In the genomic region with DNA sequence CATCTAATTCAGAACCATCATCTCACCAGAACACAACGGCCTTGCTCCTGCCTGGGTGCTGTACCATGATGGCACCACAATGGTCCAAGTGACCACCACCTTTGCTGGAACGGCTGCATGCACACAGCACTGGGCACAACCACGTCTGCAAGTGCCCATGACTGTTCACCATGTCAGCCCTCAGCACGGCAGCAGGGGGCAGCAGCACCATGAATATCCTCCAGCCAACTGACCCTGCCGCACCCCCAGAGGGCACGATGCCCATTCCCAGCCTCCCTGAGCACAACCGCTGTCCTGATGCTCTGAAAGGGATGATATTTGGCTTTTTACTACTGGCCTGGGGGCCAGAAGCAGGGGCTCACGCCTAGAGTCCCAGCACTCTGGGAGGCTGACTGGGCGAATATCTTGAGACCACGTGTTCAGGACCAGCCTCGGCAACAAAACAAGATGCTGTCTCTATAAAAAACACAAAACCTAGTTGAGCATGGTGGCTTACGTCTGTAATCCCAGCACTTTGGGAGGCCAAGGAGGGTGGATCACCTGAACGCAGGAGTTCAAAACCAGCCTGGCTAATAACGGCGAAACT, we compare ENCODE assay signal across 1 cellular context.
A peak's percentile ranks its signal among the peaks of the same experiment; 100 is the strongest.
TF ChIP-seq lines count a peak whose summit lies in the region.

No MANE protein-coding gene starts in this region.

TF ChIP-seq in HepG2, 621 proteins besides CTCF, POLR2A, EP300 and RAD21 (continued from another document):
- TF ChIP-seq, protein P1, sequence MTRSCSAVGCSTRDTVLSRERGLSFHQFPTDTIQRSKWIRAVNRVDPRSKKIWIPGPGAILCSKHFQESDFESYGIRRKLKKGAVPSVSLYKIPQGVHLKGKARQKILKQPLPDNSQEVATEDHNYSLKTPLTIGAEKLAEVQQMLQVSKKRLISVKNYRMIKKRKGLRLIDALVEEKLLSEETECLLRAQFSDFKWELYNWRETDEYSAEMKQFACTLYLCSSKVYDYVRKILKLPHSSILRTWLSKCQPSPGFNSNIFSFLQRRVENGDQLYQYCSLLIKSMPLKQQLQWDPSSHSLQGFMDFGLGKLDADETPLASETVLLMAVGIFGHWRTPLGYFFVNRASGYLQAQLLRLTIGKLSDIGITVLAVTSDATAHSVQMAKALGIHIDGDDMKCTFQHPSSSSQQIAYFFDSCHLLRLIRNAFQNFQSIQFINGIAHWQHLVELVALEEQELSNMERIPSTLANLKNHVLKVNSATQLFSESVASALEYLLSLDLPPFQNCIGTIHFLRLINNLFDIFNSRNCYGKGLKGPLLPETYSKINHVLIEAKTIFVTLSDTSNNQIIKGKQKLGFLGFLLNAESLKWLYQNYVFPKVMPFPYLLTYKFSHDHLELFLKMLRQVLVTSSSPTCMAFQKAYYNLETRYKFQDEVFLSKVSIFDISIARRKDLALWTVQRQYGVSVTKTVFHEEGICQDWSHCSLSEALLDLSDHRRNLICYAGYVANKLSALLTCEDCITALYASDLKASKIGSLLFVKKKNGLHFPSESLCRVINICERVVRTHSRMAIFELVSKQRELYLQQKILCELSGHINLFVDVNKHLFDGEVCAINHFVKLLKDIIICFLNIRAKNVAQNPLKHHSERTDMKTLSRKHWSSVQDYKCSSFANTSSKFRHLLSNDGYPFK (CRISPR knock-in tag; IDR thresholded peaks at IDR 0.05; ENCODE audit: borderline replicate concordance) = 0 out of 2 replicates have a peak, but pooled peaks have one; percentile 20
- peak; percentile 15; the same call in 1 of the 2 replicates for TF ChIP-seq MYC (CRISPR knock-in tag; IDR thresholded peaks at IDR 0.05; ENCODE audit: borderline replicate concordance)
- TF ChIP-seq ZNF781 (CRISPR knock-in tag; IDR thresholded peaks at IDR 0.05; ENCODE audit: borderline replicate concordance, not compliant biosample characterization) = peak; percentile 37
- no peak for TF ChIP-seq ZNF263 (CRISPR knock-in tag; IDR thresholded peaks at IDR 0.05)
- no peak for TF ChIP-seq ZSCAN22 (CRISPR knock-in tag; IDR thresholded peaks at IDR 0.05)
- TF ChIP-seq STAG1 (CRISPR knock-in tag; IDR thresholded peaks at IDR 0.05) = peak; percentile 94
